1 cellular context compared by ENCODE assay signal in genomic region chr19:16928351-16928750, GRCh38.
TF ChIP-seq lines count a peak whose summit lies in the region.

No MANE protein-coding gene starts in this region.

TF ChIP-seq in SK-N-SH, 30 proteins besides CTCF, POLR2A, EP300 and RAD21 (continued from another document):
- TF ChIP-seq PBX3 (IDR thresholded peaks at IDR 0.05), result no peak
- no peak for TF ChIP-seq RCOR1 (IDR thresholded peaks at IDR 0.05; ENCODE audit: low read length)
- TF ChIP-seq FOXM1 (IDR thresholded peaks at IDR 0.05; ENCODE audit: low read depth), result no peak
- no peak for TF ChIP-seq REST (IDR thresholded peaks at IDR 0.05; ENCODE audit: low read depth, low read length)
- no peak for TF ChIP-seq RFX5 (IDR thresholded peaks at IDR 0.05; ENCODE audit: low read length)
- TF ChIP-seq SMC3 (IDR thresholded peaks at IDR 0.05; ENCODE audit: low read depth, low read length), result no peak
- TF ChIP-seq TAF1 (IDR thresholded peaks at IDR 0.05; ENCODE audit: borderline replicate concordance, low read depth, low read length), result no peak
- no peak for TF ChIP-seq GABPA (IDR thresholded peaks at IDR 0.05; ENCODE audit: low read depth)
- no peak for TF ChIP-seq ZBTB33 (IDR thresholded peaks at IDR 0.05; ENCODE audit: borderline replicate concordance, low read depth)
- TF ChIP-seq EZH2phosphoT487 (IDR thresholded peaks at IDR 0.05; ENCODE audit: borderline replicate concordance, low read depth), result no peak
- no peak for TF ChIP-seq IRF3 (IDR thresholded peaks at IDR 0.05; ENCODE audit: low read depth, low read length)
- TF ChIP-seq MXI1 (IDR thresholded peaks at IDR 0.05; ENCODE audit: low read depth, low read length), result no peak
